Comparison of ENCODE assay signal across 10 cellular contexts in the genomic region with DNA sequence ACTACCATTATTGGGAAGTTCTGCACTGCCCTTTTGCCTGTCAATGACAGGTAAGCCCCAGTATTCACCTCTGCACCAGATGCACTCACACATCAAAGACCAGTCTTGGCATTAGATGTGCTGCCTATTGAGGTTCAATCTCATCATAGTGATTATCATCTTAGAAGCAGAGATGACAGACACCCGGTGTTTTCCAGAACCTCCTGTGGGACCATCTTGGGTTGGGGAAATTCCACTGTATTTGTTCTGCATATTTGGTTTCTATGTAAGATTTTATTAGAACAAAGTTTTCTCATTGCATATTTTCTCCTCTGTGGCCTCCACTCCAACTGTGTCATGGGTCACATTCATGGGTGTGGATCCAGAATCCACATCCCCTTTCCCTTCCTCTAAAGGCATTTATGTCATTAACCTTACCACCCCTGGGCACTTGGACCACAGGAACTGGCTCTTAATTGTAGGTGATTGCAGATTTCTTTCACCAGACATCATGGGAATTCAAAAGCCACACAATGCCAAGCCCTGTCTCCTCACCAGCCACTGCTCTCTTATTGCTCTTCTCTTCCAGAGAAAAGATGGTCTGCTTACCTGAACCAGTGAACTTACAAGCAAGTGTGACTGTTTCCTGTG. TPM values are rescaled to one million over a fixed set of nuclear protein-coding genes. Genes with fewer than 3 reads are reported as not detected.
DNase-seq lines count a peak whose midpoint lies in the region; ATAC-seq and TF ChIP-seq lines count a peak whose summit lies in the region.
"Had no signal": no experiment of that assay in that cellular context is flagged by ENCODE, and none has a peak within 500 bp of the region (broad histone marks: within the 10 kb centered on the region; RNA-seq: fewer than 3 reads in every experiment).

No MANE protein-coding gene starts in this region.

- H3K36me3 Mint-ChIP-seq in T-helper 2 cell treated with Interferon-gamma antibody and Interleukin-4, amounts not matched to agents 5 μg/mL and 100 μg/mL, for 36 hours (ENCODE audit: low read depth), result peaks cover 2% of the 10 kb centered on the region
- H3K36me3 Mint-ChIP-seq in immature natural killer cell, result no peaks in the 10 kb centered on the region

- no peaks in the 10 kb centered on the region for H3K27me3 ChIP-seq in adipocyte (replicated peaks; ENCODE audit: control insufficient read depth, insufficient read depth, low read length)
- H3K27me3 ChIP-seq in gastrocnemius medialis, result no peaks in the 10 kb centered on the region

- H3K4me3 ChIP-seq in adipocyte (ENCODE audit: low read length) (peak overlapping the region; percentile 23), gastrocnemius medialis (no peak overlapping the region)

- H3K4me1 Mint-ChIP-seq in T-helper 2 cell treated with Interferon-gamma antibody and Interleukin-4, amounts not matched to agents 5 μg/mL and 100 μg/mL, for 36 hours (ENCODE audit: low read depth), result peaks cover 28% of the 10 kb centered on the region
- peaks cover 5 to 17% of the 10 kb centered on the region in 2 donors for H3K4me1 Mint-ChIP-seq in immature natural killer cell

- peak; percentile 25 for ATAC-seq in GM18861 (IDR thresholded peaks at IDR 0.05; ENCODE audit: unreplicated experiment)
- peak; percentile 27 for ATAC-seq in HG02623 (IDR thresholded peaks at IDR 0.05; ENCODE audit: unreplicated experiment)
- no peak for ATAC-seq in gastrocnemius medialis

- TF ChIP-seq CTCF in gastrocnemius medialis (IDR thresholded peaks at IDR 0.05 in 4 of 5, conservative IDR thresholded peaks at IDR 0.05 in 1 of 5), result no peak

- peak; percentile 30 for DNase-seq in adipocyte (ENCODE audit: low read depth)
- DNase-seq in gastrocnemius medialis, result no peak
- DNase-seq in T-helper 2 cell treated with Interferon-gamma antibody and Interleukin-4, amounts not matched to agents 5 μg/mL and 100 μg/mL, for 36 hours (ENCODE audit: low spot score), result no peak
- DNase-seq in NCI-H345 treated with DMSO at 0.1 percent for 48 hours (lab: John Stamatoyannopoulos, UW; ENCODE audit: unreplicated experiment), result no peak
- DNase-seq in NCI-H524 (lab: John Stamatoyannopoulos, UW), result no peak
- no peak for DNase-seq in immature natural killer cell
- DNase-seq: kidney glomerular epithelial cell had no signal

- peak overlapping the region; percentile 84 to 95 (median 90) for H3K27ac ChIP-seq in gastrocnemius medialis

- H3K36me3 ChIP-seq in adipocyte (ENCODE audit: control insufficient read depth, insufficient read depth, low read length, severe bottlenecking) (no peaks in the 10 kb centered on the region), gastrocnemius medialis (no peaks in the 10 kb centered on the region)

- TF ChIP-seq POLR2A in gastrocnemius medialis (IDR thresholded peaks at IDR 0.05), result no peak

- intact Hi-C loops in gastrocnemius medialis (cut with DNase I; ENCODE audit: low total_unique reads), result no loop called here

- H3K27ac Mint-ChIP-seq in T-helper 2 cell treated with Interferon-gamma antibody and Interleukin-4, amounts not matched to agents 5 μg/mL and 100 μg/mL, for 36 hours, result no peak overlapping the region
- H3K27ac Mint-ChIP-seq in immature natural killer cell, result peak overlapping the region in 1 of 6 donors; percentile 35

- no peak overlapping the region for H3K4me3 Mint-ChIP-seq in T-helper 2 cell treated with Interferon-gamma antibody and Interleukin-4, amounts not matched to agents 5 μg/mL and 100 μg/mL, for 36 hours
- H3K4me3 Mint-ChIP-seq in immature natural killer cell, result no peak overlapping the region

- H3K4me1 ChIP-seq in adipocyte (ENCODE audit: control insufficient read depth, insufficient read depth, low read length) (peaks cover 40% of the 10 kb centered on the region), gastrocnemius medialis (peaks cover 81 to 82% of the 10 kb centered on the region in 2 donors)

- H3K27me3 Mint-ChIP-seq in T-helper 2 cell treated with Interferon-gamma antibody and Interleukin-4, amounts not matched to agents 5 μg/mL and 100 μg/mL, for 36 hours (ENCODE audit: low read depth), result no peaks in the 10 kb centered on the region
- H3K27me3 Mint-ChIP-seq in immature natural killer cell (ENCODE audit: low read depth in 3 of 3), result peaks cover 2 to 15% (median 10%) of the 10 kb centered on the region in 3 donors

- no peaks in the 10 kb centered on the region for H3K9me3 ChIP-seq in adipocyte (ENCODE audit: control insufficient read depth, low read length)
- no peaks in the 10 kb centered on the region for H3K9me3 ChIP-seq in gastrocnemius medialis

- H3K9me3 Mint-ChIP-seq in T-helper 2 cell treated with Interferon-gamma antibody and Interleukin-4, amounts not matched to agents 5 μg/mL and 100 μg/mL, for 36 hours, result no peaks in the 10 kb centered on the region
- no peaks in the 10 kb centered on the region for H3K9me3 Mint-ChIP-seq in immature natural killer cell

- in situ Hi-C loops in gastrocnemius medialis (cut with MboI; ENCODE audit: low sequenced_read_pairs in 4 of 4), result no loop called here

- H3K9ac ChIP-seq in adipocyte (ENCODE audit: low read length), result peak overlapping the region; percentile 43

RNA-seq across cellular contexts. Expression of gene PLA1A, which starts 31.2 kb away (rescaled TPM):
- total RNA-seq in gastrocnemius medialis, result 1 to 10 TPM in 3 of 4 donors, under 1 TPM in 1; 0.97 to 9.6 (median 3.2) TPM
- polyA plus RNA-seq in immature natural killer cell, result not detected
- total RNA-seq: NCI-H460 had no signal

RNA-seq across cellular contexts. Expression of gene POPDC2, which starts 31.5 kb away (rescaled TPM):
- total RNA-seq in gastrocnemius medialis, result 10 to 100 TPM in 3 of 4 donors, 1 to 10 TPM in 1; 7.8 to 38.9 (median 30.3) TPM
- polyA plus RNA-seq in immature natural killer cell, result 1 to 10 TPM in 1 of 3 donors, under 1 TPM in 1, not detected in 1; 0.50 to 3.6 TPM
- total RNA-seq: NCI-H460 had no signal

RNA-seq across cellular contexts. Expression of gene COX17, which starts 48.3 kb away (rescaled TPM):
- total RNA-seq in gastrocnemius medialis, result 100 to 1,000 TPM in 1 of 4 donors, 10 to 100 TPM in 3; 63.4 to 146 (median 87.5) TPM
- 100 to 1,000 TPM in 2 of 3 donors, 10 to 100 TPM in 1; 65.5 to 112 (median 102) TPM for polyA plus RNA-seq in immature natural killer cell

RNA-seq across cellular contexts. Expression of gene ADPRH, which starts 49.6 kb away (rescaled TPM):
- total RNA-seq in gastrocnemius medialis, result 10 to 100 TPM in 2 of 4 donors, 1 to 10 TPM in 2; 8.2 to 15.3 (median 10.3) TPM
- 10 to 100 TPM in 1 of 3 donors, 1 to 10 TPM in 2; 7.5 to 13.9 (median 9.4) TPM for polyA plus RNA-seq in immature natural killer cell

Comparison
In these comparisons a context has a peak if more than half of its experiments do, and no peak if none do; other contexts are left out.
1. ATAC-seq: peak in GM18861 (single experiment) and HG02623 (single experiment); none in gastrocnemius medialis (0 of 2).